In genomic region chr12:115227137-115227615, GRCh38 we compare ENCODE assay signal across 1 cellular context.
A peak's percentile ranks its signal among the peaks of the same experiment; 100 is the strongest.
TF ChIP-seq lines count a peak whose summit lies in the region.

No MANE protein-coding gene starts in this region.

TF ChIP-seq in HCT116, 20 proteins besides CTCF, POLR2A, EP300 and RAD21 (continued from another document):
- TF ChIP-seq REST (IDR thresholded peaks at IDR 0.05; ENCODE audit: low read depth): no peak
- peak; percentile 82 for TF ChIP-seq CEBPB (IDR thresholded peaks at IDR 0.05; ENCODE audit: low read depth)
- peak; percentile 66; the same call in 1 of the 2 replicates for TF ChIP-seq ATF3 (IDR thresholded peaks at IDR 0.05)
- no peak for TF ChIP-seq ZBTB33 (IDR thresholded peaks at IDR 0.05; ENCODE audit: extremely low read depth, insufficient replicate concordance, low read length)
- TF ChIP-seq ZNF274 (IDR thresholded peaks at IDR 0.05; ENCODE audit: low read depth, low read length): no peak
- no peak for TF ChIP-seq EZH2phosphoT487 (IDR thresholded peaks at IDR 0.05; ENCODE audit: borderline replicate concordance)
